In genomic region chr6:43172127-43173007, GRCh38 we compare ENCODE assay signal across 1 cellular context.
TF ChIP-seq lines count a peak whose summit lies in the region.

No MANE protein-coding gene starts in this region.

TF ChIP-seq in GM12878, 131 proteins besides CTCF, POLR2A, EP300 and RAD21 (continued from another document and continues in another):
- TF ChIP-seq, protein P1, sequence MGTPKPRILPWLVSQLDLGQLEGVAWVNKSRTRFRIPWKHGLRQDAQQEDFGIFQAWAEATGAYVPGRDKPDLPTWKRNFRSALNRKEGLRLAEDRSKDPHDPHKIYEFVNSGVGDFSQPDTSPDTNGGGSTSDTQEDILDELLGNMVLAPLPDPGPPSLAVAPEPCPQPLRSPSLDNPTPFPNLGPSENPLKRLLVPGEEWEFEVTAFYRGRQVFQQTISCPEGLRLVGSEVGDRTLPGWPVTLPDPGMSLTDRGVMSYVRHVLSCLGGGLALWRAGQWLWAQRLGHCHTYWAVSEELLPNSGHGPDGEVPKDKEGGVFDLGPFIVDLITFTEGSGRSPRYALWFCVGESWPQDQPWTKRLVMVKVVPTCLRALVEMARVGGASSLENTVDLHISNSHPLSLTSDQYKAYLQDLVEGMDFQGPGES (IDR thresholded peaks at IDR 0.05), result no peak
- TF ChIP-seq ZZZ3 (IDR thresholded peaks at IDR 0.05; ENCODE audit: control insufficient read depth, insufficient read length, low read depth) (no peak), SIN3A (IDR thresholded peaks at IDR 0.05; ENCODE audit: low read depth, low read length) (0 out of 2 replicates have a peak, but pooled peaks have one; percentile 25), SREBF1 (IDR thresholded peaks at IDR 0.05; ENCODE audit: low read length) (no peak), SPI1 (IDR thresholded peaks at IDR 0.05; ENCODE audit: borderline replicate concordance, insufficient read depth, low read depth, low read length) (peak; percentile 60; the same call in 1 of the 2 replicates), MYC (IDR thresholded peaks at IDR 0.05; ENCODE audit: insufficient read depth, insufficient read length, insufficient replicate concordance, low read length, severe bottlenecking) (no peak), ESRRA (IDR thresholded peaks at IDR 0.05; ENCODE audit: low read length) (no peak), ATF2 (IDR thresholded peaks at IDR 0.05; ENCODE audit: low read length) (no peak), HDGF (IDR thresholded peaks at IDR 0.05) (no peak), ZSCAN29 (IDR thresholded peaks at IDR 0.05) (no peak), POU2F2 (IDR thresholded peaks at IDR 0.05; ENCODE audit: borderline replicate concordance, low read depth, low read length) (peak; percentile 2; the same call in 1 of the 3 replicates), STAT3 (IDR thresholded peaks at IDR 0.05; ENCODE audit: low read depth, low read length) (no peak), ZBTB40 (IDR thresholded peaks at IDR 0.05; ENCODE audit: borderline replicate concordance) (no peak), SKIL (IDR thresholded peaks at IDR 0.05; ENCODE audit: low read depth, poor library complexity, severe bottlenecking) (no peak), FOXM1 (IDR thresholded peaks at IDR 0.05; ENCODE audit: low read depth, low read length) (no peak), ZNF217 (IDR thresholded peaks at IDR 0.05) (no peak), SMARCA5 (IDR thresholded peaks at IDR 0.05) (no peak), ETV6 (conservative IDR thresholded peaks at IDR 0.05 in 1 of 2, IDR thresholded peaks at IDR 0.05 in 1 of 2; ENCODE audit: borderline replicate concordance in 1 of 2, low read depth in 1 of 2) (no peak), MEF2A (IDR thresholded peaks at IDR 0.05; ENCODE audit: insufficient read depth, low read depth, low read length) (no peak), IRF4 (IDR thresholded peaks at IDR 0.05; ENCODE audit: low read depth, low read length) (peak; percentile 35; the same call in 1 of the 2 replicates), MYB (IDR thresholded peaks at IDR 0.05; ENCODE audit: borderline replicate concordance, low read depth, low read length) (no peak), NFYA (IDR thresholded peaks at IDR 0.05; ENCODE audit: borderline replicate concordance, low read depth, low read length) (no peak), STAT1 (conservative IDR thresholded peaks at IDR 0.05) (no peak), TCF3 (IDR thresholded peaks at IDR 0.05; ENCODE audit: borderline replicate concordance, insufficient read depth, low read depth, low read length) (no peak), CBX5 (IDR thresholded peaks at IDR 0.05; ENCODE audit: low read depth) (no peak), ATF3 (IDR thresholded peaks at IDR 0.05; ENCODE audit: borderline replicate concordance, extremely low read depth, low read depth, low read length) (no peak), NKRF (conservative IDR thresholded peaks at IDR 0.05) (0 out of 2 replicates have a peak, but pooled peaks have one; percentile 51), WRNIP1 (IDR thresholded peaks at IDR 0.05; ENCODE audit: borderline replicate concordance, low read depth, low read length) (0 out of 2 replicates have a peak, but pooled peaks have one; percentile 13), CBFB (IDR thresholded peaks at IDR 0.05; ENCODE audit: low read depth) (no peak), HSF1 (IDR thresholded peaks at IDR 0.05; ENCODE audit: low read depth, low read length) (no peak)
- TF ChIP-seq, protein P2, sequence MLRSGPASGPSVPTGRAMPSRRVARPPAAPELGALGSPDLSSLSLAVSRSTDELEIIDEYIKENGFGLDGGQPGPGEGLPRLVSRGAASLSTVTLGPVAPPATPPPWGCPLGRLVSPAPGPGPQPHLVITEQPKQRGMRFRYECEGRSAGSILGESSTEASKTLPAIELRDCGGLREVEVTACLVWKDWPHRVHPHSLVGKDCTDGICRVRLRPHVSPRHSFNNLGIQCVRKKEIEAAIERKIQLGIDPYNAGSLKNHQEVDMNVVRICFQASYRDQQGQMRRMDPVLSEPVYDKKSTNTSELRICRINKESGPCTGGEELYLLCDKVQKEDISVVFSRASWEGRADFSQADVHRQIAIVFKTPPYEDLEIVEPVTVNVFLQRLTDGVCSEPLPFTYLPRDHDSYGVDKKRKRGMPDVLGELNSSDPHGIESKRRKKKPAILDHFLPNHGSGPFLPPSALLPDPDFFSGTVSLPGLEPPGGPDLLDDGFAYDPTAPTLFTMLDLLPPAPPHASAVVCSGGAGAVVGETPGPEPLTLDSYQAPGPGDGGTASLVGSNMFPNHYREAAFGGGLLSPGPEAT (IDR thresholded peaks at IDR 0.05; ENCODE audit: low read depth), result 0 out of 2 replicates have a peak, but pooled peaks have one; percentile 11
- TF ChIP-seq, protein P3, sequence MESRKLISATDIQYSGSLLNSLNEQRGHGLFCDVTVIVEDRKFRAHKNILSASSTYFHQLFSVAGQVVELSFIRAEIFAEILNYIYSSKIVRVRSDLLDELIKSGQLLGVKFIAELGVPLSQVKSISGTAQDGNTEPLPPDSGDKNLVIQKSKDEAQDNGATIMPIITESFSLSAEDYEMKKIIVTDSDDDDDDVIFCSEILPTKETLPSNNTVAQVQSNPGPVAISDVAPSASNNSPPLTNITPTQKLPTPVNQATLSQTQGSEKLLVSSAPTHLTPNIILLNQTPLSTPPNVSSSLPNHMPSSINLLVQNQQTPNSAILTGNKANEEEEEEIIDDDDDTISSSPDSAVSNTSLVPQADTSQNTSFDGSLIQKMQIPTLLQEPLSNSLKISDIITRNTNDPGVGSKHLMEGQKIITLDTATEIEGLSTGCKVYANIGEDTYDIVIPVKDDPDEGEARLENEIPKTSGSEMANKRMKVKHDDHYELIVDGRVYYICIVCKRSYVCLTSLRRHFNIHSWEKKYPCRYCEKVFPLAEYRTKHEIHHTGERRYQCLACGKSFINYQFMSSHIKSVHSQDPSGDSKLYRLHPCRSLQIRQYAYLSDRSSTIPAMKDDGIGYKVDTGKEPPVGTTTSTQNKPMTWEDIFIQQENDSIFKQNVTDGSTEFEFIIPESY (IDR thresholded peaks at IDR 0.05), result no peak
- TF ChIP-seq, protein P4, sequence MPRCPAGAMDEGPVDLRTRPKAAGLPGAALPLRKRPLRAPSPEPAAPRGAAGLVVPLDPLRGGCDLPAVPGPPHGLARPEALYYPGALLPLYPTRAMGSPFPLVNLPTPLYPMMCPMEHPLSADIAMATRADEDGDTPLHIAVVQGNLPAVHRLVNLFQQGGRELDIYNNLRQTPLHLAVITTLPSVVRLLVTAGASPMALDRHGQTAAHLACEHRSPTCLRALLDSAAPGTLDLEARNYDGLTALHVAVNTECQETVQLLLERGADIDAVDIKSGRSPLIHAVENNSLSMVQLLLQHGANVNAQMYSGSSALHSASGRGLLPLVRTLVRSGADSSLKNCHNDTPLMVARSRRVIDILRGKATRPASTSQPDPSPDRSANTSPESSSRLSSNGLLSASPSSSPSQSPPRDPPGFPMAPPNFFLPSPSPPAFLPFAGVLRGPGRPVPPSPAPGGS (IDR thresholded peaks at IDR 0.05; ENCODE audit: borderline replicate concordance, insufficient read depth, low read depth, low read length, poor library complexity, severe bottlenecking), result no peak
- TF ChIP-seq, protein P5, sequence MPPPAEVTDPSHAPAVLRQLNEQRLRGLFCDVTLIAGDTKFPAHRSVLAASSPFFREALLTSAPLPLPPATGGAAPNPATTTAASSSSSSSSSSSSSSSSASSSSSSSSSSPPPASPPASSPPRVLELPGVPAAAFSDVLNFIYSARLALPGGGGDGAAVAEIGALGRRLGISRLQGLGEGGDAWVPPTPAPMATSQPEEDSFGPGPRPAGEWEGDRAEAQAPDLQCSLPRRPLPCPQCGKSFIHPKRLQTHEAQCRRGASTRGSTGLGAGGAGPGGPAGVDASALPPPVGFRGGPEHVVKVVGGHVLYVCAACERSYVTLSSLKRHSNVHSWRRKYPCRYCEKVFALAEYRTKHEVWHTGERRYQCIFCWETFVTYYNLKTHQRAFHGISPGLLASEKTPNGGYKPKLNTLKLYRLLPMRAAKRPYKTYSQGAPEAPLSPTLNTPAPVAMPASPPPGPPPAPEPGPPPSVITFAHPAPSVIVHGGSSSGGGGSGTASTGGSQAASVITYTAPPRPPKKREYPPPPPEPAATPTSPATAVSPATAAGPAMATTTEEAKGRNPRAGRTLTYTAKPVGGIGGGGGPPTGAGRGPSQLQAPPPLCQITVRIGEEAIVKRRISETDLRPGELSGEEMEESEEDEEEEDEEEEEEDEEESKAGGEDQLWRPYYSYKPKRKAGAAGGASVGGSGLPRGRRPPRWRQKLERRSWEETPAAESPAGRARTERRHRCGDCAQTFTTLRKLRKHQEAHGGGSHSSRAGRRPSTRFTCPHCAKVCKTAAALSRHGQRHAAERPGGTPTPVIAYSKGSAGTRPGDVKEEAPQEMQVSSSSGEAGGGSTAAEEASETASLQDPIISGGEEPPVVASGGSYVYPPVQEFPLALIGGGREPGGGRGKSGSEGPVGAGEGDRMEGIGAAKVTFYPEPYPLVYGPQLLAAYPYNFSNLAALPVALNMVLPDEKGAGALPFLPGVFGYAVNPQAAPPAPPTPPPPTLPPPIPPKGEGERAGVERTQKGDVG (CRISPR knock-in tag; IDR thresholded peaks at IDR 0.05), result no peak
